Comparison of ENCODE assay signal across 1 cellular context in genomic region chr18:23131693-23132319, GRCh38.
TF ChIP-seq lines count a peak whose summit lies in the region.

No MANE protein-coding gene starts in this region.

TF ChIP-seq in HCT116, 20 proteins besides CTCF, POLR2A, EP300 and RAD21 (continued from another document):
- TF ChIP-seq YY1 (IDR thresholded peaks at IDR 0.05; ENCODE audit: extremely low read depth, insufficient replicate concordance, low read depth, low read length): no peak
